11 cellular contexts compared by ENCODE assay signal in genomic region chr16:62035115-62036092, GRCh38. TPM values are rescaled to one million over a fixed set of nuclear protein-coding genes. Genes with fewer than 3 reads are reported as not detected.
DNase-seq lines count a peak whose midpoint lies in the region; ATAC-seq lines count a peak whose summit lies in the region.
"Had no signal": no experiment of that assay in that cellular context is flagged by ENCODE, and none has a peak within 500 bp of the region (broad histone marks: within the 10 kb centered on the region; RNA-seq: fewer than 3 reads in every experiment).

No MANE protein-coding gene starts in this region.

- H3K4me3 ChIP-seq in HUES48 (ENCODE audit: low read depth, low read length), result peak overlapping the region; percentile 70
- H3K4me3 ChIP-seq in adipocyte (ENCODE audit: low read length), result peak overlapping the region; percentile 42
- H3K4me3 ChIP-seq in skeletal muscle satellite cell (ENCODE audit: low read length), result peak overlapping the region; percentile 62

- peaks cover 78% of the 10 kb centered on the region for H3K27me3 ChIP-seq in HUES48 (ENCODE audit: control insufficient read depth, insufficient read depth, low read length)
- peaks cover 67% of the 10 kb centered on the region for H3K27me3 ChIP-seq in adipocyte (replicated peaks; ENCODE audit: control insufficient read depth, insufficient read depth, low read length)
- H3K27me3 ChIP-seq in skeletal muscle satellite cell (ENCODE audit: control insufficient read depth, insufficient read depth, low read length), result peaks cover 40% of the 10 kb centered on the region

- H3K4me2 ChIP-seq in skeletal muscle satellite cell (ENCODE audit: low read length), result peak overlapping the region; percentile 63

- H3K4me1 ChIP-seq in HUES48 (ENCODE audit: control insufficient read depth, insufficient read depth, low read length), result peaks cover 43% of the 10 kb centered on the region
- no peaks in the 10 kb centered on the region for H3K4me1 ChIP-seq in adipocyte (ENCODE audit: control insufficient read depth, insufficient read depth, low read length)
- no peaks in the 10 kb centered on the region for H3K4me1 ChIP-seq in skeletal muscle satellite cell (ENCODE audit: control insufficient read depth, insufficient read depth, low read length)

- H3K36me3 ChIP-seq in HUES48 (ENCODE audit: control insufficient read depth, insufficient read depth, low read length) (no peaks in the 10 kb centered on the region), adipocyte (ENCODE audit: control insufficient read depth, insufficient read depth, low read length, severe bottlenecking) (no peaks in the 10 kb centered on the region), skeletal muscle satellite cell (ENCODE audit: insufficient read depth, low read length) (no peaks in the 10 kb centered on the region)

- no peak overlapping the region for H3K27ac ChIP-seq in HUES48 (ENCODE audit: low read depth, low read length)

- H3K9me3 ChIP-seq in HUES48 (ENCODE audit: control insufficient read depth, insufficient read depth, low read length) (no peaks in the 10 kb centered on the region), adipocyte (ENCODE audit: control insufficient read depth, low read length) (no peaks in the 10 kb centered on the region), skeletal muscle satellite cell (replicated peaks; ENCODE audit: low read length) (no peaks in the 10 kb centered on the region)

- DNase-seq in adipocyte (ENCODE audit: low read depth) (no peak), iPS-NIHi7 (ENCODE audit: extremely low spot score) (peak; percentile 71), NOMO-1 treated with DMSO at 0.1 percent for 48 hours (lab: John Stamatoyannopoulos, UW; ENCODE audit: unreplicated experiment) (no peak), cortex of kidney (lab: John Stamatoyannopoulos, UW) (no peak)
- DNase-seq in stimulated activated CD4-positive, alpha-beta T cell treated with anti-CD3 and anti-CD28 coated beads, Interleukin-4, amount 100 ng/mL, for 1 hour, result no peak
- DNase-seq: activated T-cell treated with anti-CD3 and anti-CD28 coated beads, Interleukin-2, amount 50 U/mL, for 1 hour; NCI-H1092 treated with DMSO at 0.1 percent for 48 hours had no signal

- H3K9ac ChIP-seq in HUES48 (ENCODE audit: low read depth, low read length) (0 out of 2 replicates have a peak overlapping the region, but pooled peaks have one; percentile 1), adipocyte (ENCODE audit: low read length) (no peak overlapping the region), skeletal muscle satellite cell (ENCODE audit: low read depth, low read length) (no peak overlapping the region)

- no peak for ATAC-seq in GM18868 (IDR thresholded peaks at IDR 0.05; ENCODE audit: unreplicated experiment)

RNA-seq across cellular contexts. Expression of gene CDH8, which starts 0.8 kb away (rescaled TPM):
- total RNA-seq in skeletal muscle satellite cell (2012; rRNA removed), result under 0.01 TPM in 2 replicates
- total RNA-seq: T-helper 1 cell treated with Interleukin-12 subunit alpha and Interleukin-12 subunit beta and Interleukin-4 antibody, amounts not matched to agents 30 ng/mL and 1 ng/mL, for 36 hours had no signal
